Comparison of ENCODE assay signal across 17 cellular contexts in genomic region chr19:49539192-49539952, GRCh38. TPM values are rescaled to one million over a fixed set of nuclear protein-coding genes. Genes with fewer than 3 reads are reported as not detected.
DNase-seq lines count a peak whose midpoint lies in the region; ATAC-seq and TF ChIP-seq lines count a peak whose summit lies in the region.
"Had no signal": no experiment of that assay in that cellular context is flagged by ENCODE, and none has a peak within 500 bp of the region (broad histone marks: within the 10 kb centered on the region; RNA-seq: fewer than 3 reads in every experiment).

No MANE protein-coding gene starts in this region.

- POLR2A ChIA-PET in HEK293 (lab: Yijun Ruan, JAX), result no interaction called here

- H3K27ac ChIP-seq in HEK293 (ENCODE audit: extremely low read depth, low read depth, low read length) (no peak overlapping the region), brain microvascular endothelial cell (no peak overlapping the region), dorsolateral prefrontal cortex (no peak overlapping the region)

- H3K4me1 ChIP-seq in HEK293 (ENCODE audit: control insufficient read depth, insufficient read depth, low read length), result no peaks in the 10 kb centered on the region

- no peaks in the 10 kb centered on the region for H3K9me3 Mint-ChIP-seq in activated naive CD4-positive, alpha-beta T cell treated with anti-CD3 and anti-CD28 coated beads, Interleukin-2, amount 10 ng/mL, durations not matched to agents 7 days and 5 days
- no peaks in the 10 kb centered on the region for H3K9me3 Mint-ChIP-seq in activated naive CD4-positive, alpha-beta T cell treated with anti-CD3 and anti-CD28 coated beads, Interleukin-2, amount 50 U/mL, for 72 hours
- H3K9me3 Mint-ChIP-seq: CD8-positive, alpha-beta memory T cell; H9 had no signal

- intact Hi-C loops in dorsolateral prefrontal cortex (cut with DNase I), result no loop called here

- no peaks in the 10 kb centered on the region for H3K9me3 ChIP-seq in HEK293 (ENCODE audit: control insufficient read depth, insufficient read depth, low read depth, low read length)

- H3K27me3 ChIP-seq in brain microvascular endothelial cell (replicated peaks) (no peaks in the 10 kb centered on the region), dorsolateral prefrontal cortex (no peaks in the 10 kb centered on the region)

- ATAC-seq in activated naive CD4-positive, alpha-beta T cell treated with anti-CD3 and anti-CD28 coated beads, Interleukin-2, amount 50 U/mL, for 72 hours, result no peak
- no peak for ATAC-seq in GM19324 (IDR thresholded peaks at IDR 0.05; ENCODE audit: low FRiP score, unreplicated experiment)
- ATAC-seq: GM12878 had no signal

- peaks cover 1% of the 10 kb centered on the region for H3K36me3 Mint-ChIP-seq in activated naive CD4-positive, alpha-beta T cell treated with anti-CD3 and anti-CD28 coated beads, Interleukin-2, amount 10 ng/mL, durations not matched to agents 7 days and 5 days
- peaks cover 0 to 4% of the 10 kb centered on the region in 2 donors for H3K36me3 Mint-ChIP-seq in activated naive CD4-positive, alpha-beta T cell treated with anti-CD3 and anti-CD28 coated beads, Interleukin-2, amount 50 U/mL, for 72 hours
- H3K36me3 Mint-ChIP-seq: CD8-positive, alpha-beta memory T cell had no signal

- no peak overlapping the region for H3K4me3 Mint-ChIP-seq in activated naive CD4-positive, alpha-beta T cell treated with anti-CD3 and anti-CD28 coated beads, Interleukin-2, amount 10 ng/mL, durations not matched to agents 7 days and 5 days
- H3K4me3 Mint-ChIP-seq: CD14-positive monocyte; CD8-positive, alpha-beta memory T cell; H9 had no signal

- CTCF ChIA-PET in activated naive CD4-positive, alpha-beta T cell treated with anti-CD3 and anti-CD28 coated beads, Interleukin-2, amount 10 ng/mL, durations not matched to agents 7 days and 5 days (lab: Charles Lee), result no interaction called here
- CTCF ChIA-PET in HEK293 (lab: Yijun Ruan, JAX), result interaction anchor here (0.6 to 2.8 kb wide), 3 partner anchors 7 to 66 kb away, joined by 4 to 11 read pairs (median 5); partner anchors contain the start of gene FLT3LG

- no peak for DNase-seq in activated naive CD4-positive, alpha-beta T cell treated with anti-CD3 and anti-CD28 coated beads, Interleukin-2, amount 10 ng/mL, durations not matched to agents 7 days and 5 days
- DNase-seq in activated naive CD4-positive, alpha-beta T cell treated with anti-CD3 and anti-CD28 coated beads, Interleukin-2, amount 50 U/mL, for 72 hours (ENCODE audit: low spot score in 2 of 2), result no peak
- DNase-seq in brain microvascular endothelial cell (no peak), dorsolateral prefrontal cortex (no peak)
- DNase-seq in effector CD8-positive, alpha-beta T cell (lab: John Stamatoyannopoulos, UW), result no peak
- DNase-seq: 8988T; Calu3; CD8-positive, alpha-beta memory T cell; DMS 273 treated with DMSO at 0.1 percent for 48 hours; DMS79; GOT3; H9 had no signal

- no peak overlapping the region for H3K4me3 ChIP-seq in HEK293 (ENCODE audit: low read depth, low read length)
- H3K4me3 ChIP-seq in brain microvascular endothelial cell (ENCODE audit: low read depth, low read length), result no peak overlapping the region
- H3K4me3 ChIP-seq in dorsolateral prefrontal cortex, result no peak overlapping the region
- H3K4me3 ChIP-seq: GM12878 had no signal

- peaks cover 32% of the 10 kb centered on the region for H3K4me1 Mint-ChIP-seq in activated naive CD4-positive, alpha-beta T cell treated with anti-CD3 and anti-CD28 coated beads, Interleukin-2, amount 10 ng/mL, durations not matched to agents 7 days and 5 days

- H3K27ac Mint-ChIP-seq in activated naive CD4-positive, alpha-beta T cell treated with anti-CD3 and anti-CD28 coated beads, Interleukin-2, amount 10 ng/mL, durations not matched to agents 7 days and 5 days, result peak overlapping the region; percentile 19
- H3K27ac Mint-ChIP-seq in activated naive CD4-positive, alpha-beta T cell treated with anti-CD3 and anti-CD28 coated beads, Interleukin-2, amount 50 U/mL, for 72 hours, result no peak overlapping the region

- in situ Hi-C loops in brain microvascular endothelial cell (cut with HindIII; ENCODE audit: low pct_ligation_motif_present, low sequenced_read_pairs), result no loop called here

- H3K27me3 Mint-ChIP-seq in activated naive CD4-positive, alpha-beta T cell treated with anti-CD3 and anti-CD28 coated beads, Interleukin-2, amount 10 ng/mL, durations not matched to agents 7 days and 5 days, result peaks cover 10% of the 10 kb centered on the region

- H3K36me3 ChIP-seq in HEK293 (ENCODE audit: control insufficient read depth in 2 of 2, insufficient read depth in 1 of 2, low read length in 2 of 2) (peaks cover 16 to 17% of the 10 kb centered on the region in 2 experiments; a peak in 2 of 3 replicates), brain microvascular endothelial cell (replicated peaks) (peaks cover 60% of the 10 kb centered on the region)

- TF ChIP-seq CTCF in HEK293 (tag by site-specific recombination; IDR thresholded peaks at IDR 0.05), result no peak
- TF ChIP-seq CTCF in brain microvascular endothelial cell (IDR thresholded peaks at IDR 0.05; ENCODE audit: low read depth, low read length, missing control alignments), result peak; percentile 5
- no peak for TF ChIP-seq CTCF in dorsolateral prefrontal cortex (IDR thresholded peaks at IDR 0.05 in 54 of 56, conservative IDR thresholded peaks at IDR 0.05 in 2 of 56; ENCODE audit: low read depth in 1 of 56, partially characterized antibody in 56 of 56)

TF ChIP-seq in HEK293, 187 proteins besides CTCF, POLR2A, EP300 and RAD21 (continues in another document):
- no peak for TF ChIP-seq ZNF518A (tag by site-specific recombination; conservative IDR thresholded peaks at IDR 0.05; ENCODE audit: low read depth)
- TF ChIP-seq ZNF664 (tag by site-specific recombination; IDR thresholded peaks at IDR 0.05), result peak; percentile 59; the same call in 1 of the 2 replicates
- no peak for TF ChIP-seq GLI4 (tag by site-specific recombination; IDR thresholded peaks at IDR 0.05)
- TF ChIP-seq ZNF544 (tag by site-specific recombination; IDR thresholded peaks at IDR 0.05), result no peak
- TF ChIP-seq, protein P1, sequence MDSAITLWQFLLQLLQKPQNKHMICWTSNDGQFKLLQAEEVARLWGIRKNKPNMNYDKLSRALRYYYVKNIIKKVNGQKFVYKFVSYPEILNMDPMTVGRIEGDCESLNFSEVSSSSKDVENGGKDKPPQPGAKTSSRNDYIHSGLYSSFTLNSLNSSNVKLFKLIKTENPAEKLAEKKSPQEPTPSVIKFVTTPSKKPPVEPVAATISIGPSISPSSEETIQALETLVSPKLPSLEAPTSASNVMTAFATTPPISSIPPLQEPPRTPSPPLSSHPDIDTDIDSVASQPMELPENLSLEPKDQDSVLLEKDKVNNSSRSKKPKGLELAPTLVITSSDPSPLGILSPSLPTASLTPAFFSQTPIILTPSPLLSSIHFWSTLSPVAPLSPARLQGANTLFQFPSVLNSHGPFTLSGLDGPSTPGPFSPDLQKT (IDR thresholded peaks at IDR 0.05; ENCODE audit: borderline replicate concordance, low read depth, low read length), result no peak

RNA-seq across cellular contexts. Expression of gene RCN3, which starts 11.6 kb away (rescaled TPM):
- total RNA-seq in activated naive CD4-positive, alpha-beta T cell treated with anti-CD3 and anti-CD28 coated beads, Interleukin-2, amount 50 U/mL, for 72 hours, result 10 to 100 TPM in 1 of 2 donors, 1 to 10 TPM in 1; 5.4 to 13.0 TPM
- total RNA-seq in dorsolateral prefrontal cortex, result 10 to 100 TPM in 49 of 120 experiments, 1 to 10 TPM in 71; 3.0 to 19.9 (median 9.2) TPM

RNA-seq across cellular contexts. Expression of gene FCGRT, which starts 26.9 kb away (rescaled TPM):
- 10 to 100 TPM; 17.5 to 18.1 TPM for total RNA-seq in activated naive CD4-positive, alpha-beta T cell treated with anti-CD3 and anti-CD28 coated beads, Interleukin-2, amount 50 U/mL, for 72 hours
- total RNA-seq in dorsolateral prefrontal cortex, result 100 to 1,000 TPM in 1 of 120 experiments, 10 to 100 TPM in 119; 22.6 to 101 (median 43.4) TPM

RNA-seq across cellular contexts. Expression of gene NOSIP, which starts 41.0 kb away (rescaled TPM):
- 10 to 100 TPM; 90.7 to 96.1 TPM for total RNA-seq in activated naive CD4-positive, alpha-beta T cell treated with anti-CD3 and anti-CD28 coated beads, Interleukin-2, amount 50 U/mL, for 72 hours
- 10 to 100 TPM; 39.0 to 64.8 (median 49.4) TPM for total RNA-seq in dorsolateral prefrontal cortex

RNA-seq across cellular contexts. Expression of gene PRRG2, which starts 41.7 kb away (rescaled TPM):
- total RNA-seq in activated naive CD4-positive, alpha-beta T cell treated with anti-CD3 and anti-CD28 coated beads, Interleukin-2, amount 50 U/mL, for 72 hours, result 10 to 100 TPM in 1 of 2 donors, 1 to 10 TPM in 1; 2.3 to 10.8 TPM
- 1 to 10 TPM in 50 of 120 experiments, under 1 TPM in 56, not detected in 14; 0.32 to 3.1 (median 0.94) TPM for total RNA-seq in dorsolateral prefrontal cortex
- total RNA-seq: G401 had no signal

RNA-seq across cellular contexts. Expression of gene RPS11, which starts 43.1 kb away (rescaled TPM):
- 1,000 to 10,000 TPM; 2,570 to 2,967 TPM for total RNA-seq in activated naive CD4-positive, alpha-beta T cell treated with anti-CD3 and anti-CD28 coated beads, Interleukin-2, amount 50 U/mL, for 72 hours
- 100 to 1,000 TPM; 410 to 765 (median 576) TPM for total RNA-seq in dorsolateral prefrontal cortex
